Comparison of ENCODE assay signal across 16 cellular contexts in genomic region chr9:82538634-82539033, GRCh38.
DNase-seq lines count a peak whose midpoint lies in the region.
"Had no signal": no experiment of that assay in that cellular context is flagged by ENCODE, and none has a peak within 500 bp of the region (broad histone marks: within the 10 kb centered on the region; RNA-seq: fewer than 3 reads in every experiment).

No MANE protein-coding gene starts in this region.

- H3K36me3 ChIP-seq in adipocyte (ENCODE audit: control insufficient read depth, insufficient read depth, low read length, severe bottlenecking) (no peaks in the 10 kb centered on the region), mesenchymal stem cell (ENCODE audit: control insufficient read depth in 1 of 2, insufficient read depth in 2 of 2, low read depth in 1 of 2, low read length in 2 of 2) (no peaks in the 10 kb centered on the region)

- no peak overlapping the region for H4K8ac ChIP-seq in mesenchymal stem cell (ENCODE audit: low read length)

- no peak overlapping the region for H3K23ac ChIP-seq in mesenchymal stem cell (ENCODE audit: low read length in 2 of 2)

- no peak overlapping the region for H2BK15ac ChIP-seq in mesenchymal stem cell (ENCODE audit: low read depth, poor library complexity, severe bottlenecking)

- in situ Hi-C loops in G401 (cut with HindIII; ENCODE audit: low sequenced_read_pairs), result no loop called here

- no peaks in the 10 kb centered on the region for H3K79me1 ChIP-seq in mesenchymal stem cell (replicated peaks; ENCODE audit: low read length, poor library complexity, severe bottlenecking)

- H2BK12ac ChIP-seq in mesenchymal stem cell (ENCODE audit: low read length in 2 of 2), result no peak overlapping the region

- no peak overlapping the region for H3K14ac ChIP-seq in mesenchymal stem cell (ENCODE audit: low read length in 2 of 2)

- no peak overlapping the region for H3K27ac ChIP-seq in mesenchymal stem cell (ENCODE audit: low read length, poor library complexity, severe bottlenecking)
- H3K27ac ChIP-seq: 22Rv1, GM23248 had no signal

- no peak overlapping the region for H2BK5ac ChIP-seq in mesenchymal stem cell (ENCODE audit: low read depth, low read length, poor library complexity, severe bottlenecking)

- no peak overlapping the region for H2BK120ac ChIP-seq in mesenchymal stem cell (ENCODE audit: low read depth, low read length)

- WGBS in mesenchymal stem cell, result no CpG with 5 or more reads among the region's 1 CpG

- no peak overlapping the region for H3K4me2 ChIP-seq in mesenchymal stem cell (ENCODE audit: low read length, poor library complexity, severe bottlenecking)

- H3K27me3 ChIP-seq in adipocyte (replicated peaks; ENCODE audit: control insufficient read depth, insufficient read depth, low read length) (no peaks in the 10 kb centered on the region), mesenchymal stem cell (ENCODE audit: control insufficient read depth in 1 of 2, insufficient read depth in 1 of 2, low read length in 2 of 2) (no peaks in the 10 kb centered on the region)

- no peak overlapping the region for H4K91ac ChIP-seq in mesenchymal stem cell (ENCODE audit: low read length)

- no peak overlapping the region for H2AFZ ChIP-seq in mesenchymal stem cell (ENCODE audit: low read depth, low read length)
- H2AFZ ChIP-seq: GM23248 had no signal

- peaks cover 6% of the 10 kb centered on the region for H3K4me1 ChIP-seq in adipocyte (ENCODE audit: control insufficient read depth, insufficient read depth, low read length)
- H3K4me1 ChIP-seq in mesenchymal stem cell (ENCODE audit: control insufficient read depth, insufficient read depth, low read depth, low read length), result no peaks in the 10 kb centered on the region

- H3K4ac ChIP-seq in mesenchymal stem cell (ENCODE audit: low read depth in 1 of 2, low read length in 2 of 2), result no peak overlapping the region

- no peak overlapping the region for H3K4me3 ChIP-seq in adipocyte (ENCODE audit: low read length)
- no peak overlapping the region for H3K4me3 ChIP-seq in mesenchymal stem cell (ENCODE audit: insufficient read depth in 1 of 2, low read depth in 1 of 2, low read length in 2 of 2)
- H3K4me3 ChIP-seq: GM23248, K562 had no signal

- H3K9me3 ChIP-seq in adipocyte (ENCODE audit: control insufficient read depth, low read length), result no peaks in the 10 kb centered on the region
- H3K9me3 ChIP-seq in mesenchymal stem cell (ENCODE audit: control insufficient read depth, low read length), result no peaks in the 10 kb centered on the region

- DNase-seq in DMS 273 (lab: John Stamatoyannopoulos, UW; ENCODE audit: unreplicated experiment) (peak; percentile 1), DMS 273 treated with DMSO at 0.1 percent for 48 hours (lab: John Stamatoyannopoulos, UW) (no peak), NCI-H1105 (lab: John Stamatoyannopoulos, UW) (peak; percentile 40), adipocyte (ENCODE audit: low read depth) (peak; percentile 11), mesenchymal stem cell (peak; percentile 28), G401 (ENCODE audit: low spot score) (no peak), inferior parietal cortex (ENCODE audit: extremely low spot score) (no peak), NCI-H2196 (lab: John Stamatoyannopoulos, UW; ENCODE audit: unreplicated experiment) (no peak)
- DNase-seq: CD4-positive, alpha-beta memory T cell; GM23248; NCI-H187 treated with DMSO at 0.1 percent for 48 hours; NCI-H510A treated with DMSO at 0.1 percent for 48 hours; NK-92 treated with Interleukin-12 subunit alpha and Interleukin-12 subunit beta, amount 100 ng/mL, for 24 hours; SHP77 treated with DMSO at 0.1 percent for 48 hours had no signal

- H3K9ac ChIP-seq in adipocyte (ENCODE audit: low read length) (no peak overlapping the region), mesenchymal stem cell (ENCODE audit: low read length) (no peak overlapping the region)
- H3K9ac ChIP-seq: GM23248 had no signal

- no peak overlapping the region for H3K18ac ChIP-seq in mesenchymal stem cell (ENCODE audit: low read depth in 1 of 2, low read length in 2 of 2)

- no peak overlapping the region for H2AK5ac ChIP-seq in mesenchymal stem cell (ENCODE audit: low read length, severe bottlenecking)

Comparison
In these comparisons a context has a peak if more than half of its experiments do, and no peak if none do; other contexts are left out.
1. DNase-seq: peak in DMS 273 (single experiment), NCI-H1105 (single experiment), adipocyte (single experiment) and mesenchymal stem cell (single experiment); none in DMS 273 treated with DMSO at 0.1 percent for 48 hours (single experiment), G401 (single experiment), inferior parietal cortex (single experiment) and NCI-H2196 (single experiment).